In the genomic region with DNA sequence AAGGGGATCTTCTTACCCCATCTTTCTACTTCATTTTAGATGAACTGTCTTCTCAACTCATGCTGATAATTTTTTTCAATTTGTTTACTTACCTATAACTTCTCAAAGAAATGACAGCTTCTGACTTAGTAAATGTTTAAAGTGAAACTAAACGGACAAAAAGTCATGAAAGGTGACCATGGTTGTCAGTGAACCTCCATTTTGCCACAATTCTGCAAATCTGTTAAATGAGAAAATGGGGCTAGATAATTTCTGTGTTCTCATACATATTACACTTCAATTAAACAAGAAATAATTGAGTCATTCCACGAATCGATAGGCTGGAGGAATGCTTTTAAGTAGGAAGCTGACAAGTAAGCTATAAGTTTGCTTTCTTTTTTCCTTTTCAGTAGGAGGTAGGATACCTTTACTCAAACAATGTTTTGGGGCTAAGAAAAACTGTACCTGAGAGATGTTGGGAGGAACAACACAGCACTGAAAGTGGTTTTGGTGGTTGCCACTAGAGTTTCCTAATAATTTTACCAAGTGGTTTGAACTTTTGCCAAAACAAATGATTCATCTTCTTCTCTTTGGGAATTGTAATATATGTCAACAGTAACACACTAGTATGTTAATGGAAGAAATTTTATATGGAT, we compare ENCODE assay signal across 10 cellular contexts. TPM values are rescaled to one million over a fixed set of nuclear protein-coding genes. Genes with fewer than 3 reads are reported as not detected.
A peak's percentile ranks its signal among the peaks of the same experiment; 100 is the strongest.
DNase-seq lines count a peak whose midpoint lies in the region; ATAC-seq and TF ChIP-seq lines count a peak whose summit lies in the region.
"Had no signal": no experiment of that assay in that cellular context is flagged by ENCODE, and none has a peak within 500 bp of the region (broad histone marks: within the 10 kb centered on the region; RNA-seq: fewer than 3 reads in every experiment).

No MANE protein-coding gene starts in this region.

- H2AFZ ChIP-seq in mesenchymal stem cell (ENCODE audit: low read depth, low read length): no peak overlapping the region

- H3K9me3 ChIP-seq in mesenchymal stem cell (ENCODE audit: control insufficient read depth, low read length): no peaks in the 10 kb centered on the region
- H3K9me3 ChIP-seq: heart left ventricle had no signal

- no peak overlapping the region for H2AK5ac ChIP-seq in mesenchymal stem cell (ENCODE audit: low read length, severe bottlenecking)

- no peak overlapping the region for H3K14ac ChIP-seq in mesenchymal stem cell (ENCODE audit: low read length in 2 of 2)

- H3K18ac ChIP-seq in mesenchymal stem cell (ENCODE audit: low read depth in 1 of 2, low read length in 2 of 2): no peak overlapping the region

- H4K8ac ChIP-seq in mesenchymal stem cell (ENCODE audit: low read length): no peak overlapping the region

- DNase-seq in DMS53 (lab: John Stamatoyannopoulos, UW) (peak; percentile 76), M059J (ENCODE audit: low read depth) (peak; percentile 80), dorsolateral prefrontal cortex (no peak), mesenchymal stem cell (peak; percentile 5), SHP77 treated with DMSO at 0.1 percent for 48 hours (lab: John Stamatoyannopoulos, UW) (no peak), ureter (ENCODE audit: low spot score) (no peak)
- DNase-seq: activated gamma-delta T cell treated with Interleukin-2 at 50 U/mL for 16 hours, heart left ventricle had no signal

- H3K27ac ChIP-seq in dorsolateral prefrontal cortex: no peak overlapping the region
- peak overlapping the region; percentile 72 for H3K27ac ChIP-seq in mesenchymal stem cell (ENCODE audit: low read length, poor library complexity, severe bottlenecking)
- H3K27ac ChIP-seq: heart left ventricle had no signal

- no peak for TF ChIP-seq CTCF in dorsolateral prefrontal cortex (IDR thresholded peaks at IDR 0.05 in 54 of 56, conservative IDR thresholded peaks at IDR 0.05 in 2 of 56; ENCODE audit: low read depth in 1 of 56, partially characterized antibody in 56 of 56)

- 68% methylated on average over 3 of the region's 3 CpGs for WGBS in mesenchymal stem cell

- H2BK15ac ChIP-seq in mesenchymal stem cell (ENCODE audit: low read depth, poor library complexity, severe bottlenecking): no peak overlapping the region

- H3K4ac ChIP-seq in mesenchymal stem cell (ENCODE audit: low read depth in 1 of 2, low read length in 2 of 2): no peak overlapping the region

- no peaks in the 10 kb centered on the region for H3K36me3 ChIP-seq in mesenchymal stem cell (ENCODE audit: control insufficient read depth in 1 of 2, insufficient read depth in 2 of 2, low read depth in 1 of 2, low read length in 2 of 2)
- H3K36me3 ChIP-seq: heart left ventricle had no signal

- H4K91ac ChIP-seq in mesenchymal stem cell (ENCODE audit: low read length): no peak overlapping the region

- H2BK5ac ChIP-seq in mesenchymal stem cell (ENCODE audit: low read depth, low read length, poor library complexity, severe bottlenecking): no peak overlapping the region

- H3K4me3 ChIP-seq in dorsolateral prefrontal cortex (peak overlapping the region in 56 of 59 donors; percentile 0 to 61 (median 40)), mesenchymal stem cell (ENCODE audit: insufficient read depth in 1 of 2, low read depth in 1 of 2, low read length in 2 of 2) (no peak overlapping the region)

- no peak overlapping the region for H3K9ac ChIP-seq in mesenchymal stem cell (ENCODE audit: low read length)

- peaks cover 2% of the 10 kb centered on the region for H3K4me1 ChIP-seq in mesenchymal stem cell (ENCODE audit: control insufficient read depth, insufficient read depth, low read depth, low read length)
- H3K4me1 ChIP-seq: heart left ventricle had no signal

- no peak overlapping the region for H2BK120ac ChIP-seq in mesenchymal stem cell (ENCODE audit: low read depth, low read length)

- H3K27me3 ChIP-seq in dorsolateral prefrontal cortex (no peaks in the 10 kb centered on the region), mesenchymal stem cell (ENCODE audit: control insufficient read depth in 1 of 2, insufficient read depth in 1 of 2, low read length in 2 of 2) (peaks cover 0 to 13% of the 10 kb centered on the region in 2 experiments)

- intact Hi-C loops in dorsolateral prefrontal cortex (cut with DNase I): no loop called here

- H3K79me1 ChIP-seq in mesenchymal stem cell (replicated peaks; ENCODE audit: low read length, poor library complexity, severe bottlenecking): no peaks in the 10 kb centered on the region

- H3K23ac ChIP-seq in mesenchymal stem cell (ENCODE audit: low read length in 2 of 2): no peak overlapping the region

- H2BK12ac ChIP-seq in mesenchymal stem cell (ENCODE audit: low read length in 2 of 2): no peak overlapping the region

- ATAC-seq in HG03175 (IDR thresholded peaks at IDR 0.05; ENCODE audit: unreplicated experiment) (no peak), GM19351 (IDR thresholded peaks at IDR 0.05; ENCODE audit: unreplicated experiment) (no peak)
- ATAC-seq: heart left ventricle had no signal

- H3K4me2 ChIP-seq in mesenchymal stem cell (ENCODE audit: low read length, poor library complexity, severe bottlenecking): peak overlapping the region; percentile 53

RNA-seq across cellular contexts. Expression of gene DYNAP, which starts 17.1 kb away (rescaled TPM):
- not detected in 2 replicates for total RNA-seq in M059J (2014; rRNA removed; shearing (Covaris generic))
- total RNA-seq in dorsolateral prefrontal cortex (not detected), ureter (not detected)
- polyA plus RNA-seq in mesenchymal stem cell (2013, experiment 1 of 2): not detected
- polyA plus RNA-seq in mesenchymal stem cell (2013, experiment 2 of 2): not detected
- total RNA-seq: heart left ventricle had no signal
- polyA plus RNA-seq: heart left ventricle had no signal

Comparison
In these comparisons a context has a peak if more than half of its experiments do, and no peak if none do; other contexts are left out.
1. DNase-seq: peak in DMS53 (single experiment), M059J (single experiment) and mesenchymal stem cell (single experiment); none in dorsolateral prefrontal cortex (0 of 10), SHP77 treated with DMSO at 0.1 percent for 48 hours (single experiment) and ureter (single experiment).
2. H3K4me3 ChIP-seq: peak in dorsolateral prefrontal cortex (56 of 59); none in mesenchymal stem cell (0 of 2).